ENCODE assay signal across 31 cellular contexts in the genomic region with DNA sequence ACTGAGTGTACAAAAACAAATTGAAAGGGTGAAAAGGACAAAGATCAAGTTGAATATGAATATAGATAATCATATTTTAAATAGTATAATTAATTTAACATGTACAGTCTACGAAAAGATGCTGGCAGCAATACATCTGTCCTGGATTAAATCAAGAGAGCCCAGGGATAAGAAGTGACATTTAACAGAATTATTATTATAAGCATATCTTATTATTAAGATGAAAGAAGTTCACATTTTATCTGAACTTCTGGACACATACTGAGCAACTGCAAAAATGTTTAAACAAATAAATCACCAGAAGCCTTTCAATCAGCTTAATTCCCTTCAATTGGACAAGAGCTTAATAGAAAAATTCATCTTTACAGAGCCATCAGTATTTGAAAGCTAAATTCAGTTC. TPM values are rescaled to one million over a fixed set of nuclear protein-coding genes. Genes with fewer than 3 reads are reported as not detected.
"Had no signal": no experiment of that assay in that cellular context is flagged by ENCODE, and none has a peak within 500 bp of the region (broad histone marks: within the 10 kb centered on the region; RNA-seq: fewer than 3 reads in every experiment).

No MANE protein-coding gene starts in this region.

- H3K27me3 Mint-ChIP-seq: dendritic cell treated with granulocyte-macrophage colony-stimulating factor and Interleukin-4, amounts not matched to agents 40 ng/mL and 50 ng/mL, for 4 days; effector memory CD8-positive, alpha-beta T cell had no signal

- H3K4me1 Mint-ChIP-seq: endodermal cell; naive thymus-derived CD4-positive, alpha-beta T cell had no signal

- ATAC-seq: effector memory CD8-positive, alpha-beta T cell; esophagus mucosa; gastrocnemius medialis; heart right ventricle; left cardiac atrium; left lung; left ventricle myocardium superior; lower lobe of right lung; naive thymus-derived CD4-positive, alpha-beta T cell had no signal

- H3K36me3 Mint-ChIP-seq: naive thymus-derived CD4-positive, alpha-beta T cell had no signal

- H3K9me3 Mint-ChIP-seq: dendritic cell treated with granulocyte-macrophage colony-stimulating factor and Interleukin-4, amounts not matched to agents 40 ng/mL and 50 ng/mL, for 4 days; effector memory CD8-positive, alpha-beta T cell; endodermal cell had no signal

- H3K27ac Mint-ChIP-seq: dendritic cell treated with granulocyte-macrophage colony-stimulating factor and Interleukin-4, amounts not matched to agents 40 ng/mL and 50 ng/mL, for 4 days; effector memory CD8-positive, alpha-beta T cell; endodermal cell; naive thymus-derived CD4-positive, alpha-beta T cell had no signal

- FAIRE-seq: endometrium, islet of Langerhans, keratinocyte had no signal

- DNase-seq: colonic mucosa; cortex of kidney; effector CD8-positive, alpha-beta T cell; effector memory CD8-positive, alpha-beta T cell; endodermal cell; erythroblast; esophagus squamous epithelium; foreskin fibroblast; foreskin melanocyte; gastrocnemius medialis; glutamatergic neuron; head of caudate nucleus; heart right ventricle; hippocampal formation; left cardiac atrium; left lung; left ventricle myocardium superior; lower lobe of right lung; mesenchymal stem cell; midbrain; naive thymus-derived CD4-positive, alpha-beta T cell had no signal

- H3K4me3 Mint-ChIP-seq: dendritic cell treated with granulocyte-macrophage colony-stimulating factor and Interleukin-4, amounts not matched to agents 40 ng/mL and 50 ng/mL, for 4 days; effector memory CD8-positive, alpha-beta T cell; endodermal cell; naive thymus-derived CD4-positive, alpha-beta T cell had no signal

RNA-seq across cellular contexts. Expression of a gene that starts 50.4 kb away (rescaled TPM):
- total RNA-seq: dermis microvascular lymphatic vessel endothelial cell; esophagus mucosa; esophagus squamous epithelium; glomerular endothelial cell; heart right ventricle; kidney epithelial cell; left cardiac atrium; left ventricle myocardium superior; lung microvascular endothelial cell; mesenteric fat pad; naive thymus-derived CD4-positive, alpha-beta T cell had no signal
